8 cellular contexts compared by ENCODE assay signal in genomic region chr11:113994077-113994954, GRCh38. TPM values are rescaled to one million over a fixed set of nuclear protein-coding genes. Genes with fewer than 3 reads are reported as not detected.
DNase-seq lines count a peak whose midpoint lies in the region; ATAC-seq, FAIRE-seq and TF ChIP-seq lines count a peak whose summit lies in the region.

No MANE protein-coding gene starts in this region.

- intact Hi-C loops in esophagus squamous epithelium (cut with DNase I): loop anchor here (10.0 kb wide), 1 partner anchor 270 kb away; no protein-coding TSS in a partner anchor

- CTCF ChIA-PET in activated CD4-positive, alpha-beta memory T cell treated with anti-CD3 and anti-CD28 coated beads, Interleukin-2, amount 10 ng/mL, durations not matched to agents 7 days and 5 days (lab: Charles Lee): interaction anchor here (0.6 to 9.5 kb wide), 12 partner anchors 11 to 323 kb away, joined by 3 to 217 read pairs (median 3); no protein-coding TSS in a partner anchor

- no peaks in the 10 kb centered on the region for H3K9me3 ChIP-seq in esophagus squamous epithelium

- H3K27ac Mint-ChIP-seq in activated CD4-positive, alpha-beta memory T cell treated with anti-CD3 and anti-CD28 coated beads, Interleukin-2, amount 10 ng/mL, durations not matched to agents 7 days and 5 days: no peak overlapping the region
- no peak overlapping the region for H3K27ac Mint-ChIP-seq in osteocyte (ENCODE audit: unreplicated experiment)

- H3K27me3 ChIP-seq in esophagus squamous epithelium: peaks cover 0 to 72% (median 0%) of the 10 kb centered on the region in 4 donors

- no peak for ATAC-seq in GM19467 (IDR thresholded peaks at IDR 0.05; ENCODE audit: unreplicated experiment)
- ATAC-seq in HG03175 (IDR thresholded peaks at IDR 0.05; ENCODE audit: unreplicated experiment): no peak

- H3K4me1 Mint-ChIP-seq in activated CD4-positive, alpha-beta memory T cell treated with anti-CD3 and anti-CD28 coated beads, Interleukin-2, amount 10 ng/mL, durations not matched to agents 7 days and 5 days: no peaks in the 10 kb centered on the region
- H3K4me1 Mint-ChIP-seq in osteocyte (ENCODE audit: unreplicated experiment): no peaks in the 10 kb centered on the region

- no peaks in the 10 kb centered on the region for H3K4me1 ChIP-seq in esophagus squamous epithelium

- no peaks in the 10 kb centered on the region for H3K36me3 ChIP-seq in esophagus squamous epithelium

- POLR2A ChIA-PET in activated CD4-positive, alpha-beta memory T cell treated with anti-CD3 and anti-CD28 coated beads, Interleukin-2, amount 10 ng/mL, durations not matched to agents 7 days and 5 days (lab: Charles Lee): interaction anchor here (1.1 kb wide), 1 partner anchor 268 kb away, joined by 3 read pairs; no protein-coding TSS in a partner anchor

- peaks cover 12% of the 10 kb centered on the region for H3K27me3 Mint-ChIP-seq in activated CD4-positive, alpha-beta memory T cell treated with anti-CD3 and anti-CD28 coated beads, Interleukin-2, amount 10 ng/mL, durations not matched to agents 7 days and 5 days
- peaks cover 42% of the 10 kb centered on the region for H3K27me3 Mint-ChIP-seq in osteocyte (ENCODE audit: unreplicated experiment)

- H3K27ac ChIP-seq in esophagus squamous epithelium: no peak overlapping the region

- no peaks in the 10 kb centered on the region for H3K36me3 Mint-ChIP-seq in activated CD4-positive, alpha-beta memory T cell treated with anti-CD3 and anti-CD28 coated beads, Interleukin-2, amount 10 ng/mL, durations not matched to agents 7 days and 5 days (ENCODE audit: low read depth)
- no peaks in the 10 kb centered on the region for H3K36me3 Mint-ChIP-seq in osteocyte (ENCODE audit: unreplicated experiment)

- H3K9me3 Mint-ChIP-seq in activated CD4-positive, alpha-beta memory T cell treated with anti-CD3 and anti-CD28 coated beads, Interleukin-2, amount 10 ng/mL, durations not matched to agents 7 days and 5 days: no peaks in the 10 kb centered on the region
- no peaks in the 10 kb centered on the region for H3K9me3 Mint-ChIP-seq in osteocyte (ENCODE audit: unreplicated experiment)

- TF ChIP-seq POLR2A in esophagus squamous epithelium (IDR thresholded peaks at IDR 0.05) (no peak), H54 (IDR thresholded peaks at IDR 0.05; ENCODE audit: low read depth, low read length) (no peak)

- FAIRE-seq in H54 (lab: Jason Lieb, UNC): no peak

- DNase-seq in COR-L47 (lab: John Stamatoyannopoulos, UW): peak; percentile 17
- peak; percentile 28 for DNase-seq in HuH-7.5 (ENCODE audit: low spot score)
- peak; percentile 34 for DNase-seq in activated CD4-positive, alpha-beta memory T cell treated with anti-CD3 and anti-CD28 coated beads, Interleukin-2, amount 10 ng/mL, durations not matched to agents 7 days and 5 days
- no peak for DNase-seq in esophagus squamous epithelium (lab: John Stamatoyannopoulos, UW)
- no peak for DNase-seq in osteocyte (ENCODE audit: extremely low spot score, unreplicated experiment)
- no peak for DNase-seq in H54 (ENCODE audit: insufficient read length, low spot score)

- WGBS in esophagus squamous epithelium, 2 donors: 0 to 2% methylated on average over 3 to 6 of the region's 6 CpGs

- no peak overlapping the region for H3K4me3 ChIP-seq in esophagus squamous epithelium

- H3K4me3 Mint-ChIP-seq in activated CD4-positive, alpha-beta memory T cell treated with anti-CD3 and anti-CD28 coated beads, Interleukin-2, amount 10 ng/mL, durations not matched to agents 7 days and 5 days: no peak overlapping the region
- H3K4me3 Mint-ChIP-seq in osteocyte (ENCODE audit: unreplicated experiment): no peak overlapping the region

- TF ChIP-seq CTCF in esophagus squamous epithelium (IDR thresholded peaks at IDR 0.05) (peak; percentile 50 to 69 (median 63)), osteocyte (IDR thresholded peaks at IDR 0.05) (peak; percentile 87)

RNA-seq across cellular contexts. Expression of gene HTR3A, which starts 19.4 kb away (rescaled TPM):
- not detected for total RNA-seq in activated CD4-positive, alpha-beta memory T cell treated with anti-CD3 and anti-CD28 coated beads, Interleukin-2, amount 10 ng/mL, durations not matched to agents 7 days and 5 days
- not detected for total RNA-seq in esophagus squamous epithelium
- not detected in 2 replicates for total RNA-seq in osteocyte

Comparison
In these comparisons a context has a peak if more than half of its experiments do, and no peak if none do; other contexts are left out.
1. DNase-seq: peak in COR-L47 (single experiment), HuH-7.5 (single experiment) and activated CD4-positive, alpha-beta memory T cell treated with anti-CD3 and anti-CD28 coated beads, Interleukin-2, amount 10 ng/mL, durations not matched to agents 7 days and 5 days (single experiment); none in esophagus squamous epithelium (single experiment), osteocyte (single experiment) and H54 (single experiment).